ENCODE assay signal across 1 cellular context in genomic region chr11:16933756-16934603, GRCh38.
TF ChIP-seq lines count a peak whose summit lies in the region.

No MANE protein-coding gene starts in this region.

TF ChIP-seq in GM23338, 12 proteins besides CTCF, POLR2A, EP300 and RAD21:
- TF ChIP-seq REST (IDR thresholded peaks at IDR 0.05; ENCODE audit: unreplicated experiment) (no peak), ZNF331 (CRISPR knock-in tag; IDR thresholded peaks at IDR 0.05; ENCODE audit: low read depth) (no peak), CREB1 (CRISPR knock-in tag; IDR thresholded peaks at IDR 0.05; ENCODE audit: low read depth) (no peak), ZNF114 (CRISPR knock-in tag; IDR thresholded peaks at IDR 0.05) (no peak), STAT1 (IDR thresholded peaks at IDR 0.05; ENCODE audit: unreplicated experiment) (no peak), POLR2AphosphoS5 (IDR thresholded peaks at IDR 0.05; ENCODE audit: low read depth) (no peak), JUNB (IDR thresholded peaks at IDR 0.05; ENCODE audit: unreplicated experiment) (no peak), EZH2 (IDR thresholded peaks at IDR 0.05; ENCODE audit: low read depth, unreplicated experiment) (no peak), EZH2phosphoT487 (IDR thresholded peaks at IDR 0.05; ENCODE audit: unreplicated experiment) (no peak), NANOG (IDR thresholded peaks at IDR 0.05; ENCODE audit: borderline replicate concordance) (no peak)
- TF ChIP-seq, protein P1, sequence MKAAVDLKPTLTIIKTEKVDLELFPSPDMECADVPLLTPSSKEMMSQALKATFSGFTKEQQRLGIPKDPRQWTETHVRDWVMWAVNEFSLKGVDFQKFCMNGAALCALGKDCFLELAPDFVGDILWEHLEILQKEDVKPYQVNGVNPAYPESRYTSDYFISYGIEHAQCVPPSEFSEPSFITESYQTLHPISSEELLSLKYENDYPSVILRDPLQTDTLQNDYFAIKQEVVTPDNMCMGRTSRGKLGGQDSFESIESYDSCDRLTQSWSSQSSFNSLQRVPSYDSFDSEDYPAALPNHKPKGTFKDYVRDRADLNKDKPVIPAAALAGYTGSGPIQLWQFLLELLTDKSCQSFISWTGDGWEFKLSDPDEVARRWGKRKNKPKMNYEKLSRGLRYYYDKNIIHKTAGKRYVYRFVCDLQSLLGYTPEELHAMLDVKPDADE (IDR thresholded peaks at IDR 0.05): no peak
- TF ChIP-seq, protein P2, sequence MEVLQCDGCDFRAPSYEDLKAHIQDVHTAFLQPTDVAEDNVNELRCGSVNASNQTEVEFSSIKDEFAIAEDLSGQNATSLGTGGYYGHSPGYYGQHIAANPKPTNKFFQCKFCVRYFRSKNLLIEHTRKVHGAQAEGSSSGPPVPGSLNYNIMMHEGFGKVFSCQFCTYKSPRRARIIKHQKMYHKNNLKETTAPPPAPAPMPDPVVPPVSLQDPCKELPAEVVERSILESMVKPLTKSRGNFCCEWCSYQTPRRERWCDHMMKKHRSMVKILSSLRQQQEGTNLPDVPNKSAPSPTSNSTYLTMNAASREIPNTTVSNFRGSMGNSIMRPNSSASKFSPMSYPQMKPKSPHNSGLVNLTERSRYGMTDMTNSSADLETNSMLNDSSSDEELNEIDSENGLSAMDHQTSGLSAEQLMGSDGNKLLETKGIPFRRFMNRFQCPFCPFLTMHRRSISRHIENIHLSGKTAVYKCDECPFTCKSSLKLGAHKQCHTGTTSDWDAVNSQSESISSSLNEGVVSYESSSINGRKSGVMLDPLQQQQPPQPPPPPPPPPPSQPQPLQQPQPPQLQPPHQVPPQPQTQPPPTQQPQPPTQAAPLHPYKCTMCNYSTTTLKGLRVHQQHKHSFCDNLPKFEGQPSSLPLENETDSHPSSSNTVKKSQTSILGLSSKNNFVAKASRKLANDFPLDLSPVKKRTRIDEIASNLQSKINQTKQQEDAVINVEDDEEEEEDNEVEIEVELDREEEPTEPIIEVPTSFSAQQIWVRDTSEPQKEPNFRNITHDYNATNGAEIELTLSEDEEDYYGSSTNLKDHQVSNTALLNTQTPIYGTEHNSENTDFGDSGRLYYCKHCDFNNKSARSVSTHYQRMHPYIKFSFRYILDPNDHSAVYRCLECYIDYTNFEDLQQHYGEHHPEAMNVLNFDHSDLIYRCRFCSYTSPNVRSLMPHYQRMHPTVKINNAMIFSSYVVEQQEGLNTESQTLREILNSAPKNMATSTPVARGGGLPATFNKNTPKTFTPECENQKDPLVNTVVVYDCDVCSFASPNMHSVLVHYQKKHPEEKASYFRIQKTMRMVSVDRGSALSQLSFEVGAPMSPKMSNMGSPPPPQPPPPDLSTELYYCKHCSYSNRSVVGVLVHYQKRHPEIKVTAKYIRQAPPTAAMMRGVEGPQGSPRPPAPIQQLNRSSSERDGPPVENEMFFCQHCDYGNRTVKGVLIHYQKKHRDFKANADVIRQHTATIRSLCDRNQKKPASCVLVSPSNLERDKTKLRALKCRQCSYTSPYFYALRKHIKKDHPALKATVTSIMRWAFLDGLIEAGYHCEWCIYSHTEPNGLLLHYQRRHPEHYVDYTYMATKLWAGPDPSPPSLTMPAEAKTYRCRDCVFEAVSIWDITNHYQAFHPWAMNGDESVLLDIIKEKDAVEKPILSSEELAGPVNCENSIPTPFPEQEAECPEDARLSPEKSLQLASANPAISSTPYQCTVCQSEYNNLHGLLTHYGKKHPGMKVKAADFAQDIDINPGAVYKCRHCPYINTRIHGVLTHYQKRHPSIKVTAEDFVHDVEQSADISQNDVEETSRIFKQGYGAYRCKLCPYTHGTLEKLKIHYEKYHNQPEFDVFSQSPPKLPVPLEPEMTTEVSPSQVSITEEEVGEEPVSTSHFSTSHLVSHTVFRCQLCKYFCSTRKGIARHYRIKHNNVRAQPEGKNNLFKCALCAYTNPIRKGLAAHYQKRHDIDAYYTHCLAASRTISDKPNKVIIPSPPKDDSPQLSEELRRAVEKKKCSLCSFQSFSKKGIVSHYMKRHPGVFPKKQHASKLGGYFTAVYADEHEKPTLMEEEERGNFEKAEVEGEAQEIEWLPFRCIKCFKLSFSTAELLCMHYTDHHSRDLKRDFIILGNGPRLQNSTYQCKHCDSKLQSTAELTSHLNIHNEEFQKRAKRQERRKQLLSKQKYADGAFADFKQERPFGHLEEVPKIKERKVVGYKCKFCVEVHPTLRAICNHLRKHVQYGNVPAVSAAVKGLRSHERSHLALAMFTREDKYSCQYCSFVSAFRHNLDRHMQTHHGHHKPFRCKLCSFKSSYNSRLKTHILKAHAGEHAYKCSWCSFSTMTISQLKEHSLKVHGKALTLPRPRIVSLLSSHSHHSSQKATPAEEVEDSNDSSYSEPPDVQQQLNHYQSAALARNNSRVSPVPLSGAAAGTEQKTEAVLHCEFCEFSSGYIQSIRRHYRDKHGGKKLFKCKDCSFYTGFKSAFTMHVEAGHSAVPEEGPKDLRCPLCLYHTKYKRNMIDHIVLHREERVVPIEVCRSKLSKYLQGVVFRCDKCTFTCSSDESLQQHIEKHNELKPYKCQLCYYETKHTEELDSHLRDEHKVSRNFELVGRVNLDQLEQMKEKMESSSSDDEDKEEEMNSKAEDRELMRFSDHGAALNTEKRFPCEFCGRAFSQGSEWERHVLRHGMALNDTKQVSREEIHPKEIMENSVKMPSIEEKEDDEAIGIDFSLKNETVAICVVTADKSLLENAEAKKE (CRISPR knock-in tag; IDR thresholded peaks at IDR 0.05): no peak
TF ChIP-seq in GM23338: peak in this region for 0.
